8 cellular contexts compared by ENCODE assay signal in genomic region chr19:3721131-3721899, GRCh38. TPM values are rescaled to one million over a fixed set of nuclear protein-coding genes. Genes with fewer than 3 reads are reported as not detected.
DNase-seq lines count a peak whose midpoint lies in the region; ATAC-seq and TF ChIP-seq lines count a peak whose summit lies in the region.

No MANE protein-coding gene starts in this region.

- H3K27me3 ChIP-seq in iPS-15b (ENCODE audit: control insufficient read depth, insufficient read depth, low read length) (no peaks in the 10 kb centered on the region), smooth muscle cell (ENCODE audit: low read depth) (peaks cover 41% of the 10 kb centered on the region)

- H3K4me3 Mint-ChIP-seq in brain, result peak overlapping the region in 3 of 5 experiments; percentile 37 to 73 (median 57)

- H3K36me3 Mint-ChIP-seq in brain, result no peaks in the 10 kb centered on the region

- no peak overlapping the region for H3K27ac Mint-ChIP-seq in brain

- H3K27me3 Mint-ChIP-seq in brain, result peaks cover 71% of the 10 kb centered on the region

- H3K27ac ChIP-seq in smooth muscle cell (ENCODE audit: low read depth), result no peak overlapping the region

- peak overlapping the region; percentile 75 for H3K4me2 ChIP-seq in smooth muscle cell

- ATAC-seq in GM18519 (IDR thresholded peaks at IDR 0.05; ENCODE audit: low FRiP score, unreplicated experiment) (no peak), GM21447 (IDR thresholded peaks at IDR 0.05; ENCODE audit: unreplicated experiment) (no peak)

- no peaks in the 10 kb centered on the region for H3K79me2 ChIP-seq in smooth muscle cell (ENCODE audit: low read depth)

- peak overlapping the region; percentile 85 for H3K4me3 ChIP-seq in iPS-15b (ENCODE audit: low read depth, low read length)
- H3K4me3 ChIP-seq in smooth muscle cell, result peak overlapping the region; percentile 48

- in situ Hi-C loops in GM13976 (cut with MboI; ENCODE audit: low sequenced_read_pairs, unreplicated experiment), result no loop called here

- peak; percentile 95 for DNase-seq in GM13976 (ENCODE audit: low spot score)
- peak; percentile 95 for DNase-seq in NCI-H2029 (lab: John Stamatoyannopoulos, UW)
- peak; percentile 87 for DNase-seq in UCSD-AML1 (lab: John Stamatoyannopoulos, UW; ENCODE audit: unreplicated experiment)
- peak; percentile 8 for DNase-seq in smooth muscle cell (lab: John Stamatoyannopoulos, UW; ENCODE audit: unreplicated experiment)

- no peaks in the 10 kb centered on the region for H3F3A ChIP-seq in smooth muscle cell (ENCODE audit: low read depth)

- no peaks in the 10 kb centered on the region for H4K20me1 ChIP-seq in smooth muscle cell (ENCODE audit: low read depth)

- no peak overlapping the region for H2AFZ ChIP-seq in smooth muscle cell (ENCODE audit: low read depth)

- H3K4me1 Mint-ChIP-seq in brain, result peaks cover 11% of the 10 kb centered on the region

- H3K9me3 Mint-ChIP-seq in brain, result no peaks in the 10 kb centered on the region

- 35% methylated on average over 35 of the region's 47 CpGs for WGBS in smooth muscle cell (ENCODE audit: low lambda C conversion rate)

- TF ChIP-seq CTCF in GM13976 (IDR thresholded peaks at IDR 0.05; ENCODE audit: borderline replicate concordance, control extremely low read depth, extremely low read depth, insufficient read depth, missing control alignments) (no peak), brain (conservative IDR thresholded peaks at IDR 0.05) (no peak), smooth muscle cell (IDR thresholded peaks at IDR 0.05; ENCODE audit: borderline replicate concordance, insufficient read depth, poor library complexity, severe bottlenecking) (no peak)

- H3K36me3 ChIP-seq in iPS-15b (ENCODE audit: control insufficient read depth, insufficient read depth, low read length) (no peaks in the 10 kb centered on the region), smooth muscle cell (ENCODE audit: low read depth) (no peaks in the 10 kb centered on the region)

- H3K4me1 ChIP-seq in iPS-15b (ENCODE audit: control insufficient read depth, insufficient read depth, low read length) (peaks cover 7% of the 10 kb centered on the region), smooth muscle cell (ENCODE audit: low read depth) (peaks cover 7% of the 10 kb centered on the region)

- no peak overlapping the region for H3K9ac ChIP-seq in iPS-15b (ENCODE audit: low read depth, low read length)
- no peak overlapping the region for H3K9ac ChIP-seq in smooth muscle cell (ENCODE audit: low read depth)

- H3K9me3 ChIP-seq in iPS-15b (ENCODE audit: control insufficient read depth, insufficient read depth, low read length), result no peaks in the 10 kb centered on the region
- H3K9me3 ChIP-seq in smooth muscle cell (replicated peaks; ENCODE audit: low read depth), result no peaks in the 10 kb centered on the region

RNA-seq across cellular contexts. Expression of gene TJP3, which starts 13.1 kb away (rescaled TPM):
- polyA plus RNA-seq in brain (ENCODE audit: insufficient read depth, low read depth, low replicate concordance), result 3.8 TPM
- 1.7 and 6.2 TPM in 2 replicates for total RNA-seq in smooth muscle cell
- 1.2 and 9.0 TPM in 2 replicates for polyA plus RNA-seq in smooth muscle cell

RNA-seq across cellular contexts. Expression of gene PIP5K1C, which starts 21.0 kb away (rescaled TPM):
- polyA plus RNA-seq in brain (ENCODE audit: insufficient read depth, low read depth, low replicate concordance), result 51.0 TPM
- total RNA-seq in smooth muscle cell, result 8.2 and 13.2 TPM in 2 replicates
- 27.2 and 29.9 TPM in 2 replicates for polyA plus RNA-seq in smooth muscle cell

RNA-seq across cellular contexts. Expression of gene APBA3, which starts 40.2 kb away (rescaled TPM):
- polyA plus RNA-seq in brain (ENCODE audit: insufficient read depth, low read depth, low replicate concordance) (36.8 TPM), smooth muscle cell (27.9 and 28.4 TPM in 2 replicates)
- 7.7 and 16.1 TPM in 2 replicates for total RNA-seq in smooth muscle cell

RNA-seq across cellular contexts. Expression of gene MRPL54, which starts 41.2 kb away (rescaled TPM):
- polyA plus RNA-seq in brain (ENCODE audit: insufficient read depth, low read depth, low replicate concordance) (177 TPM), smooth muscle cell (60.8 and 64.4 TPM in 2 replicates)
- 19.5 and 33.8 TPM in 2 replicates for total RNA-seq in smooth muscle cell

RNA-seq across cellular contexts. Expression of gene RAX2, which starts 50.7 kb away (rescaled TPM):
- polyA plus RNA-seq in brain (ENCODE audit: insufficient read depth, low read depth, low replicate concordance) (not detected), smooth muscle cell (not detected in 2 replicates)
- total RNA-seq in smooth muscle cell, result not detected in 2 replicates

Comparison
In these comparisons a context has a peak if more than half of its experiments do, and no peak if none do; other contexts are left out.
1. DNase-seq: peak in every context shown above with its lines; median percentile 95 in GM13976; 95 in NCI-H2029; 87 in UCSD-AML1; 8 in smooth muscle cell.